Comparison of ENCODE assay signal across 8 cellular contexts in the genomic region with DNA sequence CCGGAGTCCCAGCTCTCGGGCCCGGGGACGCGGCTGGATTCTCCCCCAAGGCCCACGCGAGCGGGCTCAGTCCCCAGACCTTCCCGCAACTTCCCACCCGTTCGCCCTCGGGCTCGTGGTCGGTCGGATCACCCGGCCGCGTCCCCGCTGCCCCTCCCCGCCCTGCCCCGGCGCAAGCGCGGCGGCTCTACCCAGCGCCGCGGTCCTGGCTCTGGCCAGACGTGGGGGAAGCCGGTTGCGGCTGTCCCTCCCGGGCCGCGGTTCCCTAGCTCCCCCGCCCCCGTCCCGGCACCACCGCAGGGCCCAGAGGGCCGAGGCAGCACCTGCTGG. TPM values are rescaled to one million over a fixed set of nuclear protein-coding genes. Genes with fewer than 3 reads are reported as not detected.
DNase-seq lines count a peak whose midpoint lies in the region; ATAC-seq and TF ChIP-seq lines count a peak whose summit lies in the region.

No MANE protein-coding gene starts in this region.

- TF ChIP-seq CTCF in GM12864 (IDR thresholded peaks at IDR 0.05; ENCODE audit: low read depth, low read length, missing control alignments) (no peak), PC-9 (conservative IDR thresholded peaks at IDR 0.05) (no peak)

- DNase-seq in GM12864 (ENCODE audit: low read depth) (no peak), PC-9 (peak in 1 of 2 experiments; percentile 62), NCI-H2107 treated with DMSO at 0.1 percent for 48 hours (lab: John Stamatoyannopoulos, UW; ENCODE audit: unreplicated experiment) (no peak)
- DNase-seq in naive thymus-derived CD8-positive, alpha-beta T cell = peak in 1 of 10 donors; percentile 15
- DNase-seq in stimulated activated CD4-positive, alpha-beta T cell treated with anti-CD3 and anti-CD28 coated beads, Interleukin-4, amount 100 ng/mL, for 24 hours = no peak

- BruUV-seq in PC-9 (replicated peaks; lab: Mats Ljungman, UMichigan) = no TSS peak

- peak overlapping the region; percentile 72 for H2AFZ ChIP-seq in PC-9

- ATAC-seq in GM21717 (IDR thresholded peaks at IDR 0.05; ENCODE audit: unreplicated experiment) = peak; percentile 22
- ATAC-seq in naive thymus-derived CD8-positive, alpha-beta T cell = no peak
- no peak for ATAC-seq in HG03571 (IDR thresholded peaks at IDR 0.05; ENCODE audit: unreplicated experiment)

- H3K9me3 ChIP-seq in PC-9 (ENCODE audit: insufficient read depth, low read depth) (no peaks in the 10 kb centered on the region), endocrine pancreas (ENCODE audit: control insufficient read depth, low read length) (no peaks in the 10 kb centered on the region)

- H3K27ac ChIP-seq in PC-9 = peak overlapping the region; percentile 97

- peak overlapping the region; percentile 86 for H3K9ac ChIP-seq in endocrine pancreas (ENCODE audit: control insufficient read depth, insufficient read depth, low read length)

- H3K9me2 ChIP-seq in PC-9 (ENCODE audit: insufficient read depth) = no peaks in the 10 kb centered on the region

- H3K4me2 ChIP-seq in PC-9 = peak overlapping the region; percentile 94

- peak overlapping the region in 5 of 10 donors; percentile 71 to 100 (median 100) for H3K27ac Mint-ChIP-seq in naive thymus-derived CD8-positive, alpha-beta T cell

- H3K4me3 ChIP-seq in GM12864 (ENCODE audit: low read depth, low read length) (peak overlapping the region; percentile 96), PC-9 (peak overlapping the region; percentile 90), endocrine pancreas (ENCODE audit: control insufficient read depth, insufficient read depth, low read length) (no peak overlapping the region)

- H3K36me3 ChIP-seq in PC-9 (ENCODE audit: low read depth) (peaks cover 19% of the 10 kb centered on the region), endocrine pancreas (ENCODE audit: control insufficient read depth, insufficient read depth, low read length) (no peaks in the 10 kb centered on the region)

- peaks cover 41% of the 10 kb centered on the region for H4K20me1 ChIP-seq in PC-9 (ENCODE audit: insufficient read depth)

- intact Hi-C loops in PC-9 (cut with micrococcal nuclease; ENCODE audit: unreplicated experiment) = loop anchor here (5.0 to 10.0 kb wide), 5 partner anchors 37 to 682 kb away; a partner anchor contains a TSS

- peaks cover 41% of the 10 kb centered on the region for H3F3A ChIP-seq in PC-9 (ENCODE audit: insufficient read depth, low read depth)

- peaks cover 16 to 55% (median 48%) of the 10 kb centered on the region in 4 donors for H3K4me1 Mint-ChIP-seq in naive thymus-derived CD8-positive, alpha-beta T cell

- H3K4me3 Mint-ChIP-seq in naive thymus-derived CD8-positive, alpha-beta T cell = peak overlapping the region in 8 of 10 donors; percentile 93 to 99 (median 97)

- no peaks in the 10 kb centered on the region for H3K27me3 Mint-ChIP-seq in naive thymus-derived CD8-positive, alpha-beta T cell

- POLR2A ChIA-PET in PC-9 (lab: Charles Lee; ENCODE audit: unreplicated experiment) = interaction anchor here (0.6 to 1.0 kb wide), 8 partner anchors 19 to 973 kb away, joined by 3 to 30 read pairs (median 4); no protein-coding TSS in a partner anchor
- POLR2A ChIA-PET in naive thymus-derived CD8-positive, alpha-beta T cell (lab: Charles Lee) = interaction anchor here (0.5 to 5.5 kb wide), 44 partner anchors 7 to 1187 kb away, joined by 3 to 213 read pairs (median 7); a partner anchor contains a TSS

- H3K4me1 ChIP-seq in PC-9 (replicated peaks; ENCODE audit: insufficient read depth) (peaks cover 50% of the 10 kb centered on the region), endocrine pancreas (ENCODE audit: control insufficient read depth, insufficient read depth, low read length) (peaks cover 8% of the 10 kb centered on the region)

- no peaks in the 10 kb centered on the region for H3K27me3 ChIP-seq in PC-9 (ENCODE audit: insufficient read depth, low read depth)
- no peaks in the 10 kb centered on the region for H3K27me3 ChIP-seq in endocrine pancreas (ENCODE audit: control insufficient read depth, insufficient read depth, low read length)

- H3K79me2 ChIP-seq in PC-9 (ENCODE audit: low read depth) = peaks cover 52% of the 10 kb centered on the region

- peaks cover 0 to 5% (median 3%) of the 10 kb centered on the region in 3 donors for H3K36me3 Mint-ChIP-seq in naive thymus-derived CD8-positive, alpha-beta T cell

- no peaks in the 10 kb centered on the region for H3K9me3 Mint-ChIP-seq in naive thymus-derived CD8-positive, alpha-beta T cell

- CTCF ChIA-PET in PC-9 (lab: Charles Lee) = interaction anchor here (1.1 to 3.0 kb wide), 5 partner anchors 32 to 151 kb away, joined by 5 to 35 read pairs (median 11); no protein-coding TSS in a partner anchor

RNA-seq across cellular contexts. Expression of a gene that starts 0.4 kb away (rescaled TPM):
- total RNA-seq in PC-9 (2021) = 117 and 138 TPM in 2 replicates
- 10 to 100 TPM; 93.6 to 96.9 TPM for total RNA-seq in naive thymus-derived CD8-positive, alpha-beta T cell
- polyA plus RNA-seq in naive thymus-derived CD8-positive, alpha-beta T cell = 10 to 100 TPM; 48.2 to 57.8 (median 56.0) TPM

RNA-seq across cellular contexts. Expression of a gene that starts 51.6 kb away (rescaled TPM):
- 245 and 290 TPM in 2 replicates for total RNA-seq in PC-9 (2021)
- total RNA-seq in naive thymus-derived CD8-positive, alpha-beta T cell = 100 to 1,000 TPM; 156 to 158 TPM
- 10 to 100 TPM; 47.6 to 56.6 (median 52.1) TPM for polyA plus RNA-seq in naive thymus-derived CD8-positive, alpha-beta T cell
